In genomic region chr3:124639406-124640237, GRCh38 we compare ENCODE assay signal across 1 cellular context.
TF ChIP-seq lines count a peak whose summit lies in the region.

No MANE protein-coding gene starts in this region.

TF ChIP-seq in GM23338, 12 proteins besides CTCF, POLR2A, EP300 and RAD21 (continued from another document):
- no peak for TF ChIP-seq ZNF114 (CRISPR knock-in tag; IDR thresholded peaks at IDR 0.05)
- TF ChIP-seq ZNF331 (CRISPR knock-in tag; IDR thresholded peaks at IDR 0.05; ENCODE audit: low read depth): no peak
- no peak for TF ChIP-seq CREB1 (CRISPR knock-in tag; IDR thresholded peaks at IDR 0.05; ENCODE audit: low read depth)
